Comparison of ENCODE assay signal across 29 cellular contexts in the genomic region with DNA sequence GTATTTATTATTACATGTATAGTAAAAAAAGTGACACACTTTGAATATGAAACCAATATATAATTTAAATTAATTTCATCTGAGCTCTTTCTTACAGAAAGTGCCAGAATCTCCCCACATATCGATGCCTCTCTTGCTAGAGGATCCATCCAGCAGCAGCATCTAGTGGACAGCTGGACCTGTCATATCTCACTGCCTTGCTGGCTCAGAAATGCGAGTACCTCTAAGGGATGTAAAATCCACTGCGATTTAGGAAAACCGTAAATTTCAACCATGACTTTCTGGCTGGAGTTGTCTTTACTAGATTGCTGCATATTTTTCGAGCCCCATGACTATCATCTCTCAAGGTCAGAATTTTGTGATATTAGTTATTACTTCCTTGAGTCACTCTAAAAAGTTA.
"Had no signal": no experiment of that assay in that cellular context is flagged by ENCODE, and none has a peak within 500 bp of the region (broad histone marks: within the 10 kb centered on the region; RNA-seq: fewer than 3 reads in every experiment).

No MANE protein-coding gene starts in this region.

- H3K4me1 ChIP-seq: ascending aorta, breast epithelium, esophagus squamous epithelium, gastroesophageal sphincter, heart right ventricle had no signal

- H3K4me3 ChIP-seq: ascending aorta, breast epithelium, cardiac muscle cell, esophagus squamous epithelium, gastroesophageal sphincter, heart right ventricle, hepatocyte had no signal

- H3K79me2 ChIP-seq: hepatocyte had no signal

- H3K27me3 ChIP-seq: ascending aorta, breast epithelium, cardiac muscle cell, esophagus squamous epithelium, gastroesophageal sphincter, heart right ventricle, hepatocyte had no signal

- H2AFZ ChIP-seq: hepatocyte had no signal

- H3K9me3 ChIP-seq: ascending aorta, breast epithelium, esophagus squamous epithelium, gastroesophageal sphincter, heart right ventricle had no signal

- DNase-seq: activated CD4-positive, alpha-beta memory T cell treated with anti-CD3 and anti-CD28 coated beads for 36 hours; activated CD4-positive, alpha-beta T cell treated with anti-CD3 and anti-CD28 coated beads for 36 hours; activated CD4-positive, alpha-beta T cell treated with anti-CD3 and anti-CD28 coated beads, Interleukin-2, amount 10 ng/mL, durations not matched to agents 24 days and 14 days; activated CD4-positive, CD25-positive, alpha-beta regulatory T cell; activated CD4-positive, CD25-positive, alpha-beta regulatory T cell treated with anti-CD3 and anti-CD28 coated beads, Interleukin-2, amount 50 U/mL, for 72 hours; activated CD8-positive, alpha-beta memory T cell treated with anti-CD3 and anti-CD28 coated beads, Interleukin-2, amount 10 ng/mL, durations not matched to agents 7 days and 5 days; activated CD8-positive, alpha-beta memory T cell treated with anti-CD3 and anti-CD28 coated beads, Interleukin-2, amount 50 U/mL, for 4 hours; activated CD8-positive, alpha-beta T cell treated with anti-CD3 and anti-CD28 coated beads, Interleukin-2, amount 10 ng/mL, durations not matched to agents 7 days and 5 days; activated gamma-delta T cell; activated naive CD4-positive, alpha-beta T cell; activated naive CD4-positive, alpha-beta T cell treated with anti-CD3 and anti-CD28 coated beads, Interleukin-2, amount 10 ng/mL, durations not matched to agents 7 days and 5 days; activated naive CD8-positive, alpha-beta T cell treated with anti-CD3 and anti-CD28 coated beads, Interleukin-2, amount 10 ng/mL, durations not matched to agents 7 days and 5 days; activated T-cell treated with anti-CD3 and anti-CD28 coated beads, Interleukin-2, amount 50 U/mL, for 1 hour; activated T-cell treated with anti-CD3 and anti-CD28 coated beads, Interleukin-2, amount 50 U/mL, for 72 hours; central memory CD4-positive, alpha-beta T cell; cortex of kidney; dermis blood vessel endothelial cell; effector CD4-positive, alpha-beta T cell; effector memory CD8-positive, alpha-beta T cell; esophagus squamous epithelium; foreskin melanocyte; heart right ventricle; T-helper 2 cell had no signal

- H3K36me3 ChIP-seq: ascending aorta, breast epithelium, cardiac muscle cell, esophagus squamous epithelium, gastroesophageal sphincter, heart right ventricle had no signal

- H3K27ac ChIP-seq: ascending aorta, breast epithelium, cardiac muscle cell, epithelial cell of prostate, esophagus squamous epithelium, gastroesophageal sphincter, heart right ventricle, hepatocyte had no signal

- H3K4me2 ChIP-seq: hepatocyte had no signal
